In genomic region chr6:57316581-57317059, GRCh38 we compare ENCODE assay signal across 8 cellular contexts. TPM values are rescaled to one million over a fixed set of nuclear protein-coding genes. Genes with fewer than 3 reads are reported as not detected.
DNase-seq lines count a peak whose midpoint lies in the region; TF ChIP-seq lines count a peak whose summit lies in the region.

No MANE protein-coding gene starts in this region.

- H3K36me3 ChIP-seq in NT2/D1 (ENCODE audit: insufficient read depth, insufficient read length, low read length), result peaks cover 32% of the 10 kb centered on the region

- H3K9me3 ChIP-seq in NT2/D1 (ENCODE audit: insufficient read depth, low read length), result no peaks in the 10 kb centered on the region; the same call in 1 of the 2 replicates

- peak overlapping the region; percentile 81 for H3K4me3 ChIP-seq in NT2/D1 (ENCODE audit: insufficient read length, low read depth)

- TF ChIP-seq CTCF in GM20000 (IDR thresholded peaks at IDR 0.05; ENCODE audit: extremely low read depth, missing control alignments), result peak; percentile 77

- peak overlapping the region; percentile 82 for H3K9ac ChIP-seq in NT2/D1 (ENCODE audit: insufficient read length, low read depth)

- H3K27me3 ChIP-seq in NT2/D1 (ENCODE audit: insufficient read depth, insufficient read length), result no peaks in the 10 kb centered on the region

- peak overlapping the region; percentile 74 for H3K27ac ChIP-seq in epithelial cell of prostate

- DNase-seq in Caki2 (ENCODE audit: low read depth) (peak; percentile 91), GM20000 (ENCODE audit: low spot score) (peak; percentile 87), HT-29 (ENCODE audit: low spot score) (peak; percentile 95), NT2/D1 (ENCODE audit: low read depth, low spot score) (peak; percentile 69), epithelial cell of prostate (ENCODE audit: low read depth, low spot score) (peak; percentile 45), mucosa of gallbladder (ENCODE audit: low spot score) (peak; percentile 88)
- peak; percentile 75 for DNase-seq in activated CD8-positive, alpha-beta memory T cell treated with anti-CD3 and anti-CD28 coated beads, Interleukin-2, amount 50 U/mL, for 4 hours
- peak; percentile 55 to 63 for DNase-seq in stimulated activated CD8-positive, alpha-beta memory T cell treated with anti-CD3 and anti-CD28 coated beads, Interleukin-4, amount 100 ng/mL, for 4 hours (ENCODE audit: low read depth in 2 of 2, low spot score in 1 of 2)

- in situ Hi-C loops in Caki2 (cut with HindIII; ENCODE audit: low pct_unique_long_range_greater_than_20kb, low sequenced_read_pairs), result loop anchor here (25.0 kb wide), 2 partner anchors 254 to 379 kb away; no protein-coding TSS in a partner anchor

- no peaks in the 10 kb centered on the region for H3K4me1 ChIP-seq in NT2/D1 (ENCODE audit: insufficient read depth, insufficient read length)

RNA-seq across cellular contexts. Expression of gene PRIM2, which starts 0.8 kb away (rescaled TPM):
- 78.5 and 81.3 TPM in 2 replicates for total RNA-seq in Caki2 (2014; rRNA removed; shearing (Covaris generic); ENCODE audit: low replicate concordance)
- total RNA-seq in HT-29 (2014; rRNA removed; shearing (Covaris generic)), result 14.0 and 14.3 TPM in 2 replicates
- 10.5 TPM for total RNA-seq in mucosa of gallbladder

Comparison
In these comparisons a context has a peak if more than half of its experiments do, and no peak if none do; other contexts are left out.
1. Peak in every context shown above with its lines: DNase-seq, H3K4me3 ChIP-seq and H3K27ac ChIP-seq.
2. DNase-seq: peak in every context shown above with its lines; median percentile 95 in HT-29; 91 in Caki2; 88 in mucosa of gallbladder; 87 in GM20000; 75 in activated CD8-positive, alpha-beta memory T cell treated with anti-CD3 and anti-CD28 coated beads, Interleukin-2, amount 50 U/mL, for 4 hours; 69 in NT2/D1; 59 in stimulated activated CD8-positive, alpha-beta memory T cell treated with anti-CD3 and anti-CD28 coated beads, Interleukin-4, amount 100 ng/mL, for 4 hours; 45 in epithelial cell of prostate.